ENCODE assay signal across 1 cellular context in the genomic region with DNA sequence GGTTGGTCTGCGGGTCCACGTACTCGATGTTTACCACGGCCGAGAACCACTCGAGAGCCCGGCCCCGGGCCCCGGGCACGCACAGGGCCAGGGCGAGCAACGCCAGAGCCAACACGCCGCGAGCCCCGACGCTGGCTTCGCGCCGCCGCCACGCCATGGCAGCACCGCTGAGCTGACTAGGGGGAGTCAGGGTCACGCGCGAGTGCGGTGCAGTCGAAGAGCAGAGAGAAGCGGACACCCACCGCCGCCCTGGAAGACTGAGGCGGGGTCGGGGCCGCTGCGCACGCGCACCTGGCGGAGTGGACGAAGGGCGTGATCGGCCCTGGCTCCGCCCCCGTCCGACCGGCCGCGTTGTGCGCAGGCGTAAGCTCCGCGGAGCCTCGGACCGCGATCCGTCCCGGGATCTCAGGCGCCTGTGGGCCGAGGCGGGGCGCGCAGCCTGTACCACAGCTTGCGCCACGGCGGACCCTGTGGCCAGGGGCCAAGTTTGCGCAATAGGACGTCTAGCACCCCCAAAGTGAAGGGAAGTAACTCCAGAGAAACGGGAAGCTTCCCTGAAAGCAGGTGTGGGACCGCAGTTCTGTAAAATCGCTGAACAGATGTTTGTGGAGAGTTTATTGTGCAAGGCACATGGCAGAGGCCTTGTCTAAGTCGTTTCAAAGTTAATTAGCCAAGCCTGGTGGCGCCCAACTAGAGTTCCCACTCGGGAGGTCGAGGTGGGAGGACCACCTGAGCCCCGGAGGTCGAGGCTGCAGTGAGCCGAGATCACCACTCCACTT.
TF ChIP-seq lines count a peak whose summit lies in the region.

A gene with protein sequence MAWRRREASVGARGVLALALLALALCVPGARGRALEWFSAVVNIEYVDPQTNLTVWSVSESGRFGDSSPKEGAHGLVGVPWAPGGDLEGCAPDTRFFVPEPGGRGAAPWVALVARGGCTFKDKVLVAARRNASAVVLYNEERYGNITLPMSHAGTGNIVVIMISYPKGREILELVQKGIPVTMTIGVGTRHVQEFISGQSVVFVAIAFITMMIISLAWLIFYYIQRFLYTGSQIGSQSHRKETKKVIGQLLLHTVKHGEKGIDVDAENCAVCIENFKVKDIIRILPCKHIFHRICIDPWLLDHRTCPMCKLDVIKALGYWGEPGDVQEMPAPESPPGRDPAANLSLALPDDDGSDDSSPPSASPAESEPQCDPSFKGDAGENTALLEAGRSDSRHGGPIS (minus strand): TSS at position 270 of the 779 bp plus-strand sequence. CDS start 113 bp downstream, at position 157.

TF ChIP-seq in HepG2, 621 proteins besides CTCF, POLR2A, EP300 and RAD21 (continued from another document and continues in another):
- TF ChIP-seq, protein P1, sequence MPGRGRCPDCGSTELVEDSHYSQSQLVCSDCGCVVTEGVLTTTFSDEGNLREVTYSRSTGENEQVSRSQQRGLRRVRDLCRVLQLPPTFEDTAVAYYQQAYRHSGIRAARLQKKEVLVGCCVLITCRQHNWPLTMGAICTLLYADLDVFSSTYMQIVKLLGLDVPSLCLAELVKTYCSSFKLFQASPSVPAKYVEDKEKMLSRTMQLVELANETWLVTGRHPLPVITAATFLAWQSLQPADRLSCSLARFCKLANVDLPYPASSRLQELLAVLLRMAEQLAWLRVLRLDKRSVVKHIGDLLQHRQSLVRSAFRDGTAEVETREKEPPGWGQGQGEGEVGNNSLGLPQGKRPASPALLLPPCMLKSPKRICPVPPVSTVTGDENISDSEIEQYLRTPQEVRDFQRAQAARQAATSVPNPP (CRISPR knock-in tag; IDR thresholded peaks at IDR 0.05): no peak; the same call in 1 of the 2 replicates
- TF ChIP-seq ZNF350 (CRISPR knock-in tag; IDR thresholded peaks at IDR 0.05; ENCODE audit: borderline replicate concordance, low read depth): peak; percentile 99
- TF ChIP-seq, protein P2, sequence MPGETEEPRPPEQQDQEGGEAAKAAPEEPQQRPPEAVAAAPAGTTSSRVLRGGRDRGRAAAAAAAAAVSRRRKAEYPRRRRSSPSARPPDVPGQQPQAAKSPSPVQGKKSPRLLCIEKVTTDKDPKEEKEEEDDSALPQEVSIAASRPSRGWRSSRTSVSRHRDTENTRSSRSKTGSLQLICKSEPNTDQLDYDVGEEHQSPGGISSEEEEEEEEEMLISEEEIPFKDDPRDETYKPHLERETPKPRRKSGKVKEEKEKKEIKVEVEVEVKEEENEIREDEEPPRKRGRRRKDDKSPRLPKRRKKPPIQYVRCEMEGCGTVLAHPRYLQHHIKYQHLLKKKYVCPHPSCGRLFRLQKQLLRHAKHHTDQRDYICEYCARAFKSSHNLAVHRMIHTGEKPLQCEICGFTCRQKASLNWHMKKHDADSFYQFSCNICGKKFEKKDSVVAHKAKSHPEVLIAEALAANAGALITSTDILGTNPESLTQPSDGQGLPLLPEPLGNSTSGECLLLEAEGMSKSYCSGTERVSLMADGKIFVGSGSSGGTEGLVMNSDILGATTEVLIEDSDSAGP (CRISPR knock-in tag; IDR thresholded peaks at IDR 0.05; ENCODE audit: borderline replicate concordance): peak; percentile 93
- TF ChIP-seq, protein P3, sequence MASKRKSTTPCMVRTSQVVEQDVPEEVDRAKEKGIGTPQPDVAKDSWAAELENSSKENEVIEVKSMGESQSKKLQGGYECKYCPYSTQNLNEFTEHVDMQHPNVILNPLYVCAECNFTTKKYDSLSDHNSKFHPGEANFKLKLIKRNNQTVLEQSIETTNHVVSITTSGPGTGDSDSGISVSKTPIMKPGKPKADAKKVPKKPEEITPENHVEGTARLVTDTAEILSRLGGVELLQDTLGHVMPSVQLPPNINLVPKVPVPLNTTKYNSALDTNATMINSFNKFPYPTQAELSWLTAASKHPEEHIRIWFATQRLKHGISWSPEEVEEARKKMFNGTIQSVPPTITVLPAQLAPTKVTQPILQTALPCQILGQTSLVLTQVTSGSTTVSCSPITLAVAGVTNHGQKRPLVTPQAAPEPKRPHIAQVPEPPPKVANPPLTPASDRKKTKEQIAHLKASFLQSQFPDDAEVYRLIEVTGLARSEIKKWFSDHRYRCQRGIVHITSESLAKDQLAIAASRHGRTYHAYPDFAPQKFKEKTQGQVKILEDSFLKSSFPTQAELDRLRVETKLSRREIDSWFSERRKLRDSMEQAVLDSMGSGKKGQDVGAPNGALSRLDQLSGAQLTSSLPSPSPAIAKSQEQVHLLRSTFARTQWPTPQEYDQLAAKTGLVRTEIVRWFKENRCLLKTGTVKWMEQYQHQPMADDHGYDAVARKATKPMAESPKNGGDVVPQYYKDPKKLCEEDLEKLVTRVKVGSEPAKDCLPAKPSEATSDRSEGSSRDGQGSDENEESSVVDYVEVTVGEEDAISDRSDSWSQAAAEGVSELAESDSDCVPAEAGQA (IDR thresholded peaks at IDR 0.05; ENCODE audit: low read depth): peak; percentile 75; the same call in 1 of the 2 replicates
- TF ChIP-seq, protein P3 (CRISPR knock-in tag; IDR thresholded peaks at IDR 0.05; ENCODE audit: borderline replicate concordance): peak; percentile 76; the same call in 1 of the 2 replicates
- TF ChIP-seq, protein P4, sequence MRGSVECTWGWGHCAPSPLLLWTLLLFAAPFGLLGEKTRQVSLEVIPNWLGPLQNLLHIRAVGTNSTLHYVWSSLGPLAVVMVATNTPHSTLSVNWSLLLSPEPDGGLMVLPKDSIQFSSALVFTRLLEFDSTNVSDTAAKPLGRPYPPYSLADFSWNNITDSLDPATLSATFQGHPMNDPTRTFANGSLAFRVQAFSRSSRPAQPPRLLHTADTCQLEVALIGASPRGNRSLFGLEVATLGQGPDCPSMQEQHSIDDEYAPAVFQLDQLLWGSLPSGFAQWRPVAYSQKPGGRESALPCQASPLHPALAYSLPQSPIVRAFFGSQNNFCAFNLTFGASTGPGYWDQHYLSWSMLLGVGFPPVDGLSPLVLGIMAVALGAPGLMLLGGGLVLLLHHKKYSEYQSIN (CRISPR knock-in tag; IDR thresholded peaks at IDR 0.05; ENCODE audit: borderline replicate concordance): no peak
- TF ChIP-seq, protein P5, sequence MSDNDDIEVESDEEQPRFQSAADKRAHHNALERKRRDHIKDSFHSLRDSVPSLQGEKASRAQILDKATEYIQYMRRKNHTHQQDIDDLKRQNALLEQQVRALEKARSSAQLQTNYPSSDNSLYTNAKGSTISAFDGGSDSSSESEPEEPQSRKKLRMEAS (IDR thresholded peaks at IDR 0.05): peak; percentile 93
- no peak for TF ChIP-seq ATF7 (IDR thresholded peaks at IDR 0.05)
- peak; percentile 84 for TF ChIP-seq ATF7 (CRISPR knock-in tag; IDR thresholded peaks at IDR 0.05)
- TF ChIP-seq, protein P6, sequence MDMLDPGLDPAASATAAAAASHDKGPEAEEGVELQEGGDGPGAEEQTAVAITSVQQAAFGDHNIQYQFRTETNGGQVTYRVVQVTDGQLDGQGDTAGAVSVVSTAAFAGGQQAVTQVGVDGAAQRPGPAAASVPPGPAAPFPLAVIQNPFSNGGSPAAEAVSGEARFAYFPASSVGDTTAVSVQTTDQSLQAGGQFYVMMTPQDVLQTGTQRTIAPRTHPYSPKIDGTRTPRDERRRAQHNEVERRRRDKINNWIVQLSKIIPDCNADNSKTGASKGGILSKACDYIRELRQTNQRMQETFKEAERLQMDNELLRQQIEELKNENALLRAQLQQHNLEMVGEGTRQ (IDR thresholded peaks at IDR 0.05; ENCODE audit: low read depth, low read length): no peak
- TF ChIP-seq, protein P6 (CRISPR knock-in tag; IDR thresholded peaks at IDR 0.05; ENCODE audit: borderline replicate concordance): no peak; the same call in 1 of the 2 replicates
- no peak for TF ChIP-seq RARG (CRISPR knock-in tag; IDR thresholded peaks at IDR 0.05; ENCODE audit: low read depth)
- TF ChIP-seq ELF4 (CRISPR knock-in tag; IDR thresholded peaks at IDR 0.05; ENCODE audit: borderline replicate concordance): peak; percentile 91; the same call in 1 of the 2 replicates
- TF ChIP-seq CAMTA2 (CRISPR knock-in tag; IDR thresholded peaks at IDR 0.05; ENCODE audit: borderline replicate concordance): peak; percentile 86; the same call in 1 of the 2 replicates
- TF ChIP-seq ZFYVE20 (CRISPR knock-in tag; IDR thresholded peaks at IDR 0.05; ENCODE audit: borderline replicate concordance, low read depth): no peak
- TF ChIP-seq, protein P7, sequence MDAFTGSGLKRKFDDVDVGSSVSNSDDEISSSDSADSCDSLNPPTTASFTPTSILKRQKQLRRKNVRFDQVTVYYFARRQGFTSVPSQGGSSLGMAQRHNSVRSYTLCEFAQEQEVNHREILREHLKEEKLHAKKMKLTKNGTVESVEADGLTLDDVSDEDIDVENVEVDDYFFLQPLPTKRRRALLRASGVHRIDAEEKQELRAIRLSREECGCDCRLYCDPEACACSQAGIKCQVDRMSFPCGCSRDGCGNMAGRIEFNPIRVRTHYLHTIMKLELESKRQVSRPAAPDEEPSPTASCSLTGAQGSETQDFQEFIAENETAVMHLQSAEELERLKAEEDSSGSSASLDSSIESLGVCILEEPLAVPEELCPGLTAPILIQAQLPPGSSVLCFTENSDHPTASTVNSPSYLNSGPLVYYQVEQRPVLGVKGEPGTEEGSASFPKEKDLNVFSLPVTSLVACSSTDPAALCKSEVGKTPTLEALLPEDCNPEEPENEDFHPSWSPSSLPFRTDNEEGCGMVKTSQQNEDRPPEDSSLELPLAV (CRISPR knock-in tag; conservative IDR thresholded peaks at IDR 0.05; ENCODE audit: low read depth): 0 out of 2 replicates have a peak, but pooled peaks have one; percentile 6
- no peak for TF ChIP-seq GPN1 (CRISPR knock-in tag; IDR thresholded peaks at IDR 0.05; ENCODE audit: borderline replicate concordance)
- peak; percentile 100 for TF ChIP-seq ZNF747 (CRISPR knock-in tag; IDR thresholded peaks at IDR 0.05; ENCODE audit: borderline replicate concordance)
- peak; percentile 98 for TF ChIP-seq MYC (CRISPR knock-in tag; IDR thresholded peaks at IDR 0.05; ENCODE audit: borderline replicate concordance)
- TF ChIP-seq, protein P8, sequence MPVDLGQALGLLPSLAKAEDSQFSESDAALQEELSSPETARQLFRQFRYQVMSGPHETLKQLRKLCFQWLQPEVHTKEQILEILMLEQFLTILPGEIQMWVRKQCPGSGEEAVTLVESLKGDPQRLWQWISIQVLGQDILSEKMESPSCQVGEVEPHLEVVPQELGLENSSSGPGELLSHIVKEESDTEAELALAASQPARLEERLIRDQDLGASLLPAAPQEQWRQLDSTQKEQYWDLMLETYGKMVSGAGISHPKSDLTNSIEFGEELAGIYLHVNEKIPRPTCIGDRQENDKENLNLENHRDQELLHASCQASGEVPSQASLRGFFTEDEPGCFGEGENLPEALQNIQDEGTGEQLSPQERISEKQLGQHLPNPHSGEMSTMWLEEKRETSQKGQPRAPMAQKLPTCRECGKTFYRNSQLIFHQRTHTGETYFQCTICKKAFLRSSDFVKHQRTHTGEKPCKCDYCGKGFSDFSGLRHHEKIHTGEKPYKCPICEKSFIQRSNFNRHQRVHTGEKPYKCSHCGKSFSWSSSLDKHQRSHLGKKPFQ (CRISPR knock-in tag; IDR thresholded peaks at IDR 0.05; ENCODE audit: insufficient replicate concordance): peak; percentile 46
- peak; percentile 88 for TF ChIP-seq RXRB (CRISPR knock-in tag; IDR thresholded peaks at IDR 0.05; ENCODE audit: borderline replicate concordance)
- TF ChIP-seq, protein P9, sequence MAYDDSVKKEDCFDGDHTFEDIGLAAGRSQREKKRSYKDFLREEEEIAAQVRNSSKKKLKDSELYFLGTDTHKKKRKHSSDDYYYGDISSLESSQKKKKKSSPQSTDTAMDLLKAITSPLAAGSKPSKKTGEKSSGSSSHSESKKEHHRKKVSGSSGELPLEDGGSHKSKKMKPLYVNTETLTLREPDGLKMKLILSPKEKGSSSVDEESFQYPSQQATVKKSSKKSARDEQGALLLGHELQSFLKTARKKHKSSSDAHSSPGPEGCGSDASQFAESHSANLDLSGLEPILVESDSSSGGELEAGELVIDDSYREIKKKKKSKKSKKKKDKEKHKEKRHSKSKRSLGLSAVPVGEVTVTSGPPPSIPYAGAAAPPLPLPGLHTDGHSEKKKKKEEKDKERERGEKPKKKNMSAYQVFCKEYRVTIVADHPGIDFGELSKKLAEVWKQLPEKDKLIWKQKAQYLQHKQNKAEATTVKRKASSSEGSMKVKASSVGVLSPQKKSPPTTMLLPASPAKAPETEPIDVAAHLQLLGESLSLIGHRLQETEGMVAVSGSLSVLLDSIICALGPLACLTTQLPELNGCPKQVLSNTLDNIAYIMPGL (CRISPR knock-in tag; IDR thresholded peaks at IDR 0.05; ENCODE audit: borderline replicate concordance in 1 of 2, low read depth in 1 of 2): peak; percentile 79 to 96; a peak in 3 of 4 replicates
